ENCODE assay signal across 18 cellular contexts in genomic region chr5:113118298-113118697, GRCh38.
"Had no signal": no experiment of that assay in that cellular context is flagged by ENCODE, and none has a peak within 500 bp of the region (broad histone marks: within the 10 kb centered on the region; RNA-seq: fewer than 3 reads in every experiment).

No MANE protein-coding gene starts in this region.

- H3K9me3 ChIP-seq: mucosa of descending colon, neutrophil had no signal

- H3K27me3 Mint-ChIP-seq: activated CD8-positive, alpha-beta memory T cell treated with anti-CD3 and anti-CD28 coated beads, Interleukin-2, amount 10 ng/mL, durations not matched to agents 7 days and 5 days; activated T-cell treated with anti-CD3 and anti-CD28 coated beads, Interleukin-2, amount 50 U/mL, for 24 hours; naive thymus-derived CD8-positive, alpha-beta T cell had no signal

- H3K36me3 Mint-ChIP-seq: activated CD8-positive, alpha-beta memory T cell treated with anti-CD3 and anti-CD28 coated beads, Interleukin-2, amount 10 ng/mL, durations not matched to agents 7 days and 5 days; activated naive CD4-positive, alpha-beta T cell treated with anti-CD3 and anti-CD28 coated beads, Interleukin-2, amount 50 U/mL, for 72 hours; stimulated activated effector memory CD8-positive, alpha-beta T cell treated with anti-CD3 and anti-CD28 coated beads, Interleukin-12 subunit alpha, Interleukin-12 subunit beta, amount 100 ng/mL, for 72 hours had no signal

- H3K9me3 Mint-ChIP-seq: activated naive CD4-positive, alpha-beta T cell treated with anti-CD3 and anti-CD28 coated beads, Interleukin-2, amount 50 U/mL, for 72 hours; activated T-cell treated with anti-CD3 and anti-CD28 coated beads, Interleukin-2, amount 50 U/mL, for 24 hours; naive thymus-derived CD8-positive, alpha-beta T cell; stimulated activated effector memory CD8-positive, alpha-beta T cell treated with anti-CD3 and anti-CD28 coated beads, Interleukin-12 subunit alpha, Interleukin-12 subunit beta, amount 100 ng/mL, for 72 hours had no signal

- ATAC-seq: activated CD8-positive, alpha-beta memory T cell treated with anti-CD3 and anti-CD28 coated beads, Interleukin-2, amount 10 ng/mL, durations not matched to agents 7 days and 5 days; activated naive CD4-positive, alpha-beta T cell treated with anti-CD3 and anti-CD28 coated beads, Interleukin-2, amount 50 U/mL, for 72 hours; left colon; naive thymus-derived CD8-positive, alpha-beta T cell; stimulated activated effector memory CD8-positive, alpha-beta T cell treated with anti-CD3 and anti-CD28 coated beads, Interleukin-12 subunit alpha, Interleukin-12 subunit beta, amount 100 ng/mL, for 72 hours had no signal

- H3K4me3 ChIP-seq: mucosa of descending colon, smooth muscle cell, tibial artery had no signal

- H3K4me3 Mint-ChIP-seq: activated CD8-positive, alpha-beta memory T cell treated with anti-CD3 and anti-CD28 coated beads, Interleukin-2, amount 10 ng/mL, durations not matched to agents 7 days and 5 days; activated T-cell treated with anti-CD3 and anti-CD28 coated beads, Interleukin-2, amount 50 U/mL, for 24 hours; endodermal cell; naive thymus-derived CD8-positive, alpha-beta T cell; stimulated activated effector memory CD8-positive, alpha-beta T cell treated with anti-CD3 and anti-CD28 coated beads, Interleukin-12 subunit alpha, Interleukin-12 subunit beta, amount 100 ng/mL, for 72 hours had no signal

- H3K27ac ChIP-seq: brain microvascular endothelial cell, neutrophil, tibial artery had no signal

- H3K36me3 ChIP-seq: brain microvascular endothelial cell, neutrophil, tibial artery had no signal

- H3K4me2 ChIP-seq: smooth muscle cell had no signal

- H3K27ac Mint-ChIP-seq: activated CD8-positive, alpha-beta memory T cell treated with anti-CD3 and anti-CD28 coated beads, Interleukin-2, amount 10 ng/mL, durations not matched to agents 7 days and 5 days; activated naive CD4-positive, alpha-beta T cell treated with anti-CD3 and anti-CD28 coated beads, Interleukin-2, amount 50 U/mL, for 72 hours; activated T-cell treated with anti-CD3 and anti-CD28 coated beads, Interleukin-2, amount 50 U/mL, for 24 hours; endodermal cell; naive thymus-derived CD8-positive, alpha-beta T cell; stimulated activated effector memory CD8-positive, alpha-beta T cell treated with anti-CD3 and anti-CD28 coated beads, Interleukin-12 subunit alpha, Interleukin-12 subunit beta, amount 100 ng/mL, for 72 hours had no signal

- DNase-seq: activated CD4-positive, alpha-beta T cell treated with anti-CD3 and anti-CD28 coated beads, Interleukin-2, amount 50 U/mL, for 48 hours; activated CD4-positive, CD25-positive, alpha-beta regulatory T cell treated with anti-CD3 and anti-CD28 coated beads, Interleukin-2, amount 50 U/mL, for 72 hours; activated CD8-positive, alpha-beta memory T cell treated with anti-CD3 and anti-CD28 coated beads, Interleukin-2, amount 10 ng/mL, durations not matched to agents 7 days and 5 days; activated effector memory CD4-positive, alpha-beta T cell treated with Interleukin-2 at 50 U/mL for 16 hours; activated T-cell treated with anti-CD3 and anti-CD28 coated beads, Interleukin-2, amount 50 U/mL, for 24 hours; amniotic stem cell; brain microvascular endothelial cell; dermis blood vessel endothelial cell; endodermal cell; erythroblast; left colon; mucosa of descending colon; naive thymus-derived CD8-positive, alpha-beta T cell; tibial artery had no signal

- H3K4me1 Mint-ChIP-seq: activated CD8-positive, alpha-beta memory T cell treated with anti-CD3 and anti-CD28 coated beads, Interleukin-2, amount 10 ng/mL, durations not matched to agents 7 days and 5 days; stimulated activated effector memory CD8-positive, alpha-beta T cell treated with anti-CD3 and anti-CD28 coated beads, Interleukin-12 subunit alpha, Interleukin-12 subunit beta, amount 100 ng/mL, for 72 hours had no signal

- H3K27me3 ChIP-seq: brain microvascular endothelial cell, tibial artery had no signal
